ENCODE assay signal across 10 cellular contexts in genomic region chr7:151244871-151245346, GRCh38. TPM values are rescaled to one million over a fixed set of nuclear protein-coding genes. Genes with fewer than 3 reads are reported as not detected.
A peak's percentile ranks its signal among the peaks of the same experiment; 100 is the strongest.
DNase-seq lines count a peak whose midpoint lies in the region; ATAC-seq, FAIRE-seq and TF ChIP-seq lines count a peak whose summit lies in the region.
"Had no signal": no experiment of that assay in that cellular context is flagged by ENCODE, and none has a peak within 500 bp of the region (broad histone marks: within the 10 kb centered on the region; RNA-seq: fewer than 3 reads in every experiment).

No MANE protein-coding gene starts in this region.

- ATAC-seq in HCT116: no peak
- ATAC-seq in naive B cell (ENCODE audit: low read depth in 2 of 2): peak in 1 of 2 donors; percentile 1
- ATAC-seq in GM18498 (IDR thresholded peaks at IDR 0.05; ENCODE audit: unreplicated experiment): no peak
- no peak for ATAC-seq in GM18868 (IDR thresholded peaks at IDR 0.05; ENCODE audit: unreplicated experiment)

- H2AFZ ChIP-seq in HCT116 (ENCODE audit: low read depth, low read length, poor library complexity, severe bottlenecking): no peak overlapping the region

- in situ Hi-C loops in brain microvascular endothelial cell (cut with HindIII; ENCODE audit: low pct_ligation_motif_present, low sequenced_read_pairs): no loop called here
- in situ Hi-C loops in ACHN (cut with HindIII; ENCODE audit: low pct_ligation_motif_present, low pct_unique_long_range_greater_than_20kb, low sequenced_read_pairs): no loop called here

- no peaks in the 10 kb centered on the region for H3K36me3 Mint-ChIP-seq in naive B cell

- 9 to 15% (median 13%) methylated on average over 14 to 15 of the region's 15 CpGs for whole genome bisulfite sequencing in small intestine, 3 donors

- peak overlapping the region; percentile 43 for H3K4me3 ChIP-seq in AG04449 (ENCODE audit: low read depth, low read length)
- no peak overlapping the region for H3K4me3 ChIP-seq in HCT116 (replicated peaks in 1 of 2; ENCODE audit: low read depth in 1 of 2, low read length in 2 of 2)
- H3K4me3 ChIP-seq in brain microvascular endothelial cell (ENCODE audit: low read depth, low read length): peak overlapping the region; percentile 24
- peak overlapping the region in 1 of 2 donors; percentile 36 for H3K4me3 ChIP-seq in small intestine (ENCODE audit: low read depth in 1 of 2, low read length in 2 of 2)
- H3K4me3 ChIP-seq: mucosa of descending colon had no signal

- no peak overlapping the region for H3K27ac Mint-ChIP-seq in naive B cell

- H3K9me3 Mint-ChIP-seq in naive B cell: no peaks in the 10 kb centered on the region

- POLR2A ChIA-PET in AG04449 (lab: Yijun Ruan, JAX) (no interaction called here), HCT116 (lab: Charles Lee) (interaction anchor here (1.0 kb wide), 1 partner anchor 18 kb away, joined by 5 read pairs; the partner anchor contains the start of gene ABCF2)

- no peak for DNase-seq in AG04449 (ENCODE audit: low read depth, low spot score)
- DNase-seq in HCT116 (ENCODE audit: low read depth, low spot score): no peak
- DNase-seq in brain microvascular endothelial cell: no peak
- no peak for DNase-seq in naive B cell
- no peak for DNase-seq in ACHN
- DNase-seq in small intestine: no peak

- CTCF ChIA-PET in AG04449 (lab: Yijun Ruan, JAX): interaction anchor here (0.7 to 9.7 kb wide), 25 partner anchors 7 to 160 kb away, joined by 3 to 130 read pairs (median 3); partner anchors contain the start of genes ABCF2 and CHPF2
- CTCF ChIA-PET in HCT116 (lab: Charles Lee): interaction anchor here (1.0 to 1.7 kb wide), 6 partner anchors 12 to 60 kb away, joined by 3 to 12 read pairs (median 4); partner anchors contain the start of genes ABCF2 and CHPF2

- H3K9me2 ChIP-seq in HCT116 (ENCODE audit: insufficient read depth): no peaks in the 10 kb centered on the region

- H3K27me3 ChIP-seq in HCT116 (ENCODE audit: insufficient read depth, low read length) (no peaks in the 10 kb centered on the region), brain microvascular endothelial cell (replicated peaks) (no peaks in the 10 kb centered on the region), small intestine (ENCODE audit: control insufficient read depth in 2 of 2, insufficient read depth in 2 of 2, low read length in 2 of 2) (peaks cover 0 to 4% of the 10 kb centered on the region in 2 donors)

- H3K4me1 Mint-ChIP-seq in naive B cell: peaks cover 39 to 59% (median 53%) of the 10 kb centered on the region in 3 donors

- no TSS peak for BruUV-seq in HCT116 (replicated peaks; lab: Mats Ljungman, UMichigan)

- no peak for TF ChIP-seq CTCF in AG04449 (IDR thresholded peaks at IDR 0.05; ENCODE audit: insufficient read depth, low read length, missing control alignments)
- TF ChIP-seq CTCF in HCT116 (IDR thresholded peaks at IDR 0.05 in 2 of 3, conservative IDR thresholded peaks at IDR 0.05 in 1 of 3; ENCODE audit: borderline replicate concordance in 1 of 3, insufficient read depth in 1 of 3, low read depth in 2 of 3, low read length in 2 of 3): 0 out of 6 replicates have a peak, but pooled peaks of 1 of the 3 experiments have one; percentile 5
- TF ChIP-seq CTCF in brain microvascular endothelial cell (IDR thresholded peaks at IDR 0.05; ENCODE audit: low read depth, low read length, missing control alignments): no peak

- intact Hi-C loops in HCT116 (cut with micrococcal nuclease): loop anchor here (1.0 to 10.0 kb wide), 2 partner anchors 58 to 120 kb away; no protein-coding TSS in a partner anchor

- no peak for TF ChIP-seq RAD21 in HCT116 (IDR thresholded peaks at IDR 0.05; ENCODE audit: low read depth)

- peaks cover 0 to 30% (median 28%) of the 10 kb centered on the region in 3 donors for H3K27me3 Mint-ChIP-seq in naive B cell

- RAD21 ChIA-PET in HCT116 (lab: Charles Lee; ENCODE audit: low non-redundant PET in 1 of 2, low total read pairs in 2 of 2, uncharacterized antibody in 2 of 2, unreplicated experiment in 2 of 2): no interaction called here

- no peaks in the 10 kb centered on the region for H3K79me2 ChIP-seq in HCT116 (ENCODE audit: insufficient read depth, low read length)

- H3K4me3 Mint-ChIP-seq in naive B cell: peak overlapping the region; percentile 76 to 90 (median 80)

- H3K9ac ChIP-seq in HCT116 (ENCODE audit: low read length): no peak overlapping the region

- FAIRE-seq in small intestine (lab: Jason Lieb, UNC): no peak
- FAIRE-seq: HTR-8/SVneo had no signal

- peak overlapping the region; percentile 45 for H3K4me2 ChIP-seq in HCT116 (ENCODE audit: low read length)

- H3K27ac ChIP-seq in HCT116 (ENCODE audit: low read depth, low read length) (no peak overlapping the region; the same call in 1 of the 2 replicates), brain microvascular endothelial cell (no peak overlapping the region), small intestine (ENCODE audit: low read depth in 1 of 2, low read length in 1 of 2) (no peak overlapping the region)

- TF ChIP-seq POLR2A in HCT116 (IDR thresholded peaks at IDR 0.05; ENCODE audit: borderline replicate concordance, extremely low read depth, insufficient read depth, insufficient read length): no peak

- H3K36me3 ChIP-seq in HCT116 (ENCODE audit: control insufficient read depth in 1 of 2, insufficient read depth in 2 of 2, low read length in 2 of 2) (peaks cover 4 to 5% of the 10 kb centered on the region in 2 experiments; a peak in 1 of 4 replicates), brain microvascular endothelial cell (replicated peaks) (peaks cover 21% of the 10 kb centered on the region), small intestine (ENCODE audit: control insufficient read depth in 2 of 2, insufficient read depth in 2 of 2, low read length in 2 of 2) (no peaks in the 10 kb centered on the region)

- no peaks in the 10 kb centered on the region for H4K20me1 ChIP-seq in HCT116 (ENCODE audit: insufficient read depth)

- no peaks in the 10 kb centered on the region for H3K9me3 ChIP-seq in HCT116 (ENCODE audit: control insufficient read depth in 1 of 2, insufficient read depth in 1 of 2, low read depth in 1 of 2, low read length in 2 of 2)
- H3K9me3 ChIP-seq in small intestine (ENCODE audit: control insufficient read depth, low read depth): no peaks in the 10 kb centered on the region
- H3K9me3 ChIP-seq: mucosa of descending colon had no signal

- H3K4me1 ChIP-seq in HCT116 (ENCODE audit: control insufficient read depth in 1 of 2, insufficient read depth in 2 of 2, low read length in 2 of 2) (peaks cover 27 to 53% of the 10 kb centered on the region in 2 experiments), small intestine (ENCODE audit: control insufficient read depth in 2 of 2, insufficient read depth in 1 of 2, low read depth in 1 of 2, low read length in 1 of 2) (peaks cover 4 to 5% of the 10 kb centered on the region in 2 donors)

TF ChIP-seq in HCT116, 20 proteins besides CTCF, POLR2A, EP300 and RAD21 (continues in another document):
- TF ChIP-seq ZNF274 (IDR thresholded peaks at IDR 0.05; ENCODE audit: low read depth, low read length) (no peak), CBX3 (IDR thresholded peaks at IDR 0.05; ENCODE audit: low read depth) (no peak), TCF7L2 (IDR thresholded peaks at IDR 0.05; ENCODE audit: borderline replicate concordance, extremely low read depth, insufficient read depth, insufficient read length) (no peak), ZBTB33 (IDR thresholded peaks at IDR 0.05; ENCODE audit: extremely low read depth, insufficient replicate concordance, low read length) (no peak), ELF1 (IDR thresholded peaks at IDR 0.05; ENCODE audit: borderline replicate concordance, low read depth) (no peak)

RNA-seq across cellular contexts. Expression of gene SMARCD3, which starts 3.6 kb away (rescaled TPM):
- total RNA-seq in HCT116 (2021; ENCODE audit: unreplicated experiment): 30.3 TPM
- 21.2 and 30.3 TPM in 2 replicates for polyA plus RNA-seq in HCT116 (2012)
- 1 to 10 TPM in 1 of 6 donors, under 1 TPM in 3, not detected in 2; 0.35 to 3.1 (median 0.64) TPM for polyA plus RNA-seq in naive B cell (ENCODE audit: low read depth in 6 of 6)
- polyA plus RNA-seq in small intestine: 10 to 100 TPM in 1 of 3 donors, 1 to 10 TPM in 1, under 1 TPM in 1; 0.89 to 11.1 (median 9.6) TPM

RNA-seq across cellular contexts. Expression of gene CHPF2, which starts 12.6 kb away (rescaled TPM):
- total RNA-seq in HCT116 (2021; ENCODE audit: unreplicated experiment): 19.5 TPM
- 7.6 and 8.2 TPM in 2 replicates for polyA plus RNA-seq in HCT116 (2012)
- polyA plus RNA-seq in naive B cell (ENCODE audit: low read depth in 6 of 6) (10 to 100 TPM; 20.4 to 43.9 (median 25.2) TPM), small intestine (10 to 100 TPM; 11.6 to 18.4 (median 17.8) TPM)

RNA-seq across cellular contexts. Expression of gene ABCF2, which starts 17.9 kb away (rescaled TPM):
- 63.7 TPM for total RNA-seq in HCT116 (2021; ENCODE audit: unreplicated experiment)
- 29.9 and 39.4 TPM in 2 replicates for polyA plus RNA-seq in HCT116 (2012)
- polyA plus RNA-seq in naive B cell (ENCODE audit: low read depth in 6 of 6): 10 to 100 TPM; 23.0 to 32.6 (median 25.4) TPM
- polyA plus RNA-seq in small intestine: 10 to 100 TPM; 11.0 to 23.7 (median 11.1) TPM

RNA-seq across cellular contexts. Expression of gene H2BK1, which starts 34.6 kb away (rescaled TPM):
- 0.69 TPM for total RNA-seq in HCT116 (2021; ENCODE audit: unreplicated experiment)
- polyA plus RNA-seq in HCT116 (2012): not detected in 2 replicates
- polyA plus RNA-seq in naive B cell (ENCODE audit: low read depth in 6 of 6) (not detected), small intestine (not detected)
- total RNA-seq: mucosa of descending colon had no signal

RNA-seq across cellular contexts. Expression of gene ASB10, which starts 57.9 kb away (rescaled TPM):
- total RNA-seq in HCT116 (2021; ENCODE audit: unreplicated experiment): not detected
- polyA plus RNA-seq in HCT116 (2012): not detected in 2 replicates
- polyA plus RNA-seq in naive B cell (ENCODE audit: low read depth in 6 of 6): not detected
- polyA plus RNA-seq in small intestine: not detected
- total RNA-seq: mucosa of descending colon had no signal

Comparison
In these comparisons a context has a peak if more than half of its experiments do, and no peak if none do; other contexts are left out.
1. H3K4me3 ChIP-seq: peak in AG04449 (single experiment) and brain microvascular endothelial cell (single experiment); none in HCT116 (0 of 2).